Comparison of ENCODE assay signal across 1 cellular context in genomic region chr4:26028133-26028792, GRCh38.
TF ChIP-seq lines count a peak whose summit lies in the region.

No MANE protein-coding gene starts in this region.

TF ChIP-seq in HepG2, 621 proteins besides CTCF, POLR2A, EP300 and RAD21 (continued from another document):
- TF ChIP-seq, protein P1, sequence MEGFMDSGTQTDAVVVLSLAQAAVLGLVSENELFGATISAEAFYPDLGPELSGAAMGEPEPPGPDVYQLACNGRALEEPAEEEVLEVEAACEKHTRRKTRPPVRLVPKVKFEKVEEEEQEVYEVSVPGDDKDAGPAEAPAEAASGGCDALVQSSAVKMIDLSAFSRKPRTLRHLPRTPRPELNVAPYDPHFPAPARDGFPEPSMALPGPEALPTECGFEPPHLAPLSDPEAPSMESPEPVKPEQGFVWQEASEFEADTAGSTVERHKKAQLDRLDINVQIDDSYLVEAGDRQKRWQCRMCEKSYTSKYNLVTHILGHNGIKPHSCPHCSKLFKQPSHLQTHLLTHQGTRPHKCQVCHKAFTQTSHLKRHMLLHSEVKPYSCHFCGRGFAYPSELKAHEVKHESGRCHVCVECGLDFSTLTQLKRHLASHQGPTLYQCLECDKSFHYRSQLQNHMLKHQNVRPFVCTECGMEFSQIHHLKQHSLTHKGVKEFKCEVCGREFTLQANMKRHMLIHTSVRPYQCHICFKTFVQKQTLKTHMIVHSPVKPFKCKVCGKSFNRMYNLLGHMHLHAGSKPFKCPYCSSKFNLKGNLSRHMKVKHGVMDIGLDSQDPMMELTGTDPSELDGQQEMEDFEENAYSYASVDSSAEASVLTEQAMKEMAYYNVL (CRISPR knock-in tag; IDR thresholded peaks at IDR 0.05; ENCODE audit: borderline replicate concordance), result no peak
- no peak for TF ChIP-seq ZFP91 (CRISPR knock-in tag; IDR thresholded peaks at IDR 0.05; ENCODE audit: borderline replicate concordance)
- TF ChIP-seq ZSCAN29 (CRISPR knock-in tag; conservative IDR thresholded peaks at IDR 0.05), result no peak
- TF ChIP-seq ZNF546 (CRISPR knock-in tag; conservative IDR thresholded peaks at IDR 0.05), result no peak
TF ChIP-seq in HepG2: peak in this region for 1.
